ENCODE assay signal across 8 cellular contexts in the genomic region with DNA sequence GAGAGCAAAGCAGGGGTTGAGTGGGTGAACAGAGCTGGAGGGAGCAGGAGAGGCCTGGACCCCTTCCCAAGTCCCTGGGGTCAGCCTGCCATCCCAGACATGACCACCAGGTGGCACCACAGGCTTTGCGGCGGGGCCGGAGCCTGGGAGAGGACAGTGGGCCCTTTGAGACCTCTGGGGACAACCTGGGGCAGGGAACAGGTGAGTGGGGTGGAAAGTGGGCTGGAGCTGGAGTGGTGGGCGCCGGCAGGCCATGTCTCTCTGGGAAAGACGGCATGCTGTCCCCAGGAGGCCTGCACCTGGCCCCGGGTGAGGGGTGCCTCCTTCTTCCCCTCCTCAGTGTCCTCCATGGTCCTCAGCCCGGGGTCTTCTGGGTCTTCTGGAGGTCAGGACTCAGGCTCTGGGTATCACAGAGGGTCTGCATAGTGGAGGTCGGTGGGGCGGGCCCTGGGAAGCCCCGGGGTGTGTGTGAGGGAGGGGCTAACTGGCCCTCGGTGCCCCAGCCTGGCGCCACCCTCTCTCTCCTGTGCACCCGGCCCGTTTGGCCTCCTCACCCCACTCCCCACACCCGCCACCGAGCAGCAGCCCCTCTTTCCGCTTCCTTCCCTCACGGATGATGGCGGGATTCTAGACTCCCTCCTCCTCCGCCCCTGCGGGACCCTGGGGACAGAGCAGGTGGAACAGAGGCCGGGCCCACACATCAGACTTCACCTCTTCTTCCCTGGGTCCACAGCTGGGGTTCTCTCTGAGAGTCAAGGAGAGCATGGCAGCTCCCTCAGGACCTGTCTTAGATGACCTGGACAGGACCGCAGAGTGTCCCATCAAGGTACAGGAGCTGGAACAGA.
DNase-seq lines count a peak whose midpoint lies in the region; ATAC-seq and TF ChIP-seq lines count a peak whose summit lies in the region.

No MANE protein-coding gene starts in this region.

- peaks cover 7% of the 10 kb centered on the region for H3K4me1 Mint-ChIP-seq in nephron

- H3K9me3 Mint-ChIP-seq in nephron: no peaks in the 10 kb centered on the region

- H3K27ac Mint-ChIP-seq in nephron: no peak overlapping the region

- TF ChIP-seq CTCF in GM12873 (IDR thresholded peaks at IDR 0.05; ENCODE audit: insufficient read depth, low read depth, low read length, missing control alignments) (peak; percentile 98), nephron (IDR thresholded peaks at IDR 0.05; ENCODE audit: unreplicated experiment in 3 of 3) (peak; percentile 91 to 97 (median 95))

- in situ Hi-C loops in ACHN (cut with HindIII; ENCODE audit: low pct_ligation_motif_present, low pct_unique_long_range_greater_than_20kb, low sequenced_read_pairs): no loop called here

- DNase-seq in ACHN (peak; percentile 54), NCI-H2227 treated with DMSO at 0.1 percent for 48 hours (lab: John Stamatoyannopoulos, UW) (peak; percentile 4), erythroblast (lab: John Stamatoyannopoulos, UW) (peak; percentile 26 to 62), substantia nigra (lab: John Stamatoyannopoulos, UW) (peak in 34 of 49 donors; percentile 15 to 69 (median 32))
- peak; percentile 4 for DNase-seq in activated CD8-positive, alpha-beta memory T cell treated with anti-CD3 and anti-CD28 coated beads, Interleukin-2, amount 50 U/mL, for 1 hour (ENCODE audit: extremely low read depth)

- peaks cover 4% of the 10 kb centered on the region for H3K27me3 Mint-ChIP-seq in nephron (ENCODE audit: low read depth)

- H3K27ac ChIP-seq in substantia nigra (ENCODE audit: low read depth, low read length, poor library complexity, severe bottlenecking): no peak overlapping the region

- ATAC-seq in HG03469 (IDR thresholded peaks at IDR 0.05; ENCODE audit: unreplicated experiment): no peak

- no peak for TF ChIP-seq POLR2A in erythroblast (IDR thresholded peaks at IDR 0.05; ENCODE audit: low read length)

- H3K4me3 Mint-ChIP-seq in nephron: no peak overlapping the region

- H3K36me3 Mint-ChIP-seq in nephron (ENCODE audit: low read depth): no peaks in the 10 kb centered on the region

Comparison
In these comparisons a context has a peak if more than half of its experiments do, and no peak if none do; other contexts are left out.
1. DNase-seq: peak in every context shown above with its lines; median percentile 54 in ACHN; 44 in erythroblast; 32 in substantia nigra; 4 in NCI-H2227 treated with DMSO at 0.1 percent for 48 hours; 4 in activated CD8-positive, alpha-beta memory T cell treated with anti-CD3 and anti-CD28 coated beads, Interleukin-2, amount 50 U/mL, for 1 hour.